12 cellular contexts compared by ENCODE assay signal in the genomic region with DNA sequence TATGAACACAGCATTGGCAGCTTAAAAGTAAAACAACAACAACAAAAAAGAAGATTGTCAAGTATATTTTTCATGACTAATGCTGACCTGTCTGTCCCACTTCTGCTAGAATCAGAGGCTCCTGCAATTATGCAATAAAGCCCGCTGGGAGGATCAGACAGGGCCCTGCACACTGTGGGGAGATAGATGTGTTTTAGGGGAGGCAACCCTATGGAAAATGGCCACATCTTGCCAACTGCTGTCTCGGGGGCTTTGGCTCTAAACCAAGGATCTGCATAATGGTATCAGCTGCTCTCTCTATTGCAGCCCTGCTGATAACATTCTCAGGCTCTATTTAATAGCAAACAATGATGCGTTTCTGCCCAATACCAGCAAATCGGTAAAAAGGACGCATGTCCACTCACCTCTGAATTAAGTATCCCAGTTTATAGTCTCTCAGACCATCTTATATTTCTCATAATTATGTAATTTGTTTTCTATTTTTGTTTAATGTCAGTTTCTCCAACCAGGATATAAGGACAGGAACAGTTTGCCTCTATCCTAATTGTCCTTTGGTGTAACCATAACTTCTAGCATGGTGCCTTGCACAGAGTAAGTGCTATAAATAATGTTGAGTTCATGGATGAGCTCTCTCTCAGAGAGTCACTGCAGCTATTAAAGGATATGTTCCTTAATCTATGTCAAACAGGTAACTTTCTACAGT. TPM values are rescaled to one million over a fixed set of nuclear protein-coding genes. Genes with fewer than 3 reads are reported as not detected.
A peak's percentile ranks its signal among the peaks of the same experiment; 100 is the strongest.
DNase-seq lines count a peak whose midpoint lies in the region; ATAC-seq and TF ChIP-seq lines count a peak whose summit lies in the region.
"Had no signal": no experiment of that assay in that cellular context is flagged by ENCODE, and none has a peak within 500 bp of the region (broad histone marks: within the 10 kb centered on the region; RNA-seq: fewer than 3 reads in every experiment).

No MANE protein-coding gene starts in this region.

- H2AFZ ChIP-seq in PC-3 (ENCODE audit: low read length), result no peak overlapping the region

- peak overlapping the region; percentile 56 for H3K27ac Mint-ChIP-seq in glutamatergic neuron (ENCODE audit: unreplicated experiment)
- H3K27ac Mint-ChIP-seq: activated naive CD4-positive, alpha-beta T cell treated with anti-CD3 and anti-CD28 coated beads, Interleukin-2, amount 10 ng/mL, durations not matched to agents 7 days and 5 days; CD4-positive, alpha-beta T cell; endodermal cell had no signal

- no TSS peak for BruUV-seq in PC-3 (replicated peaks; lab: Mats Ljungman, UMichigan)

- H3K36me3 ChIP-seq in BE2C (no peaks in the 10 kb centered on the region), PC-3 (ENCODE audit: low read depth, low read length) (no peaks in the 10 kb centered on the region)

- POLR2A ChIA-PET in PC-3 (lab: Charles Lee; ENCODE audit: unreplicated experiment), result no interaction called here

- no peak overlapping the region for H3K27ac ChIP-seq in PC-3 (ENCODE audit: low read length)

- no peaks in the 10 kb centered on the region for H3K27me3 Mint-ChIP-seq in glutamatergic neuron (ENCODE audit: unreplicated experiment)
- H3K27me3 Mint-ChIP-seq: CD4-positive, alpha-beta T cell had no signal

- H4K20me1 ChIP-seq in PC-3 (ENCODE audit: low read length), result no peaks in the 10 kb centered on the region

- peak; percentile 65 for DNase-seq in BE2C
- peak; percentile 29 for DNase-seq in HPDE6-E6E7 (ENCODE audit: extremely low spot score)
- DNase-seq in PC-3, result peak; percentile 32
- DNase-seq in glutamatergic neuron, result no peak
- no peak for DNase-seq in cortex of kidney (lab: John Stamatoyannopoulos, UW)
- DNase-seq: activated CD8-positive, alpha-beta memory T cell treated with anti-CD3 and anti-CD28 coated beads, Interleukin-2, amount 50 U/mL, for 4 hours; activated naive CD4-positive, alpha-beta T cell treated with anti-CD3 and anti-CD28 coated beads, Interleukin-2, amount 10 ng/mL, durations not matched to agents 7 days and 5 days; CD4-positive, alpha-beta T cell; EL; endodermal cell had no signal

- no peaks in the 10 kb centered on the region for H3K79me2 ChIP-seq in PC-3 (ENCODE audit: low read length)

- CTCF ChIA-PET in PC-3 (lab: Charles Lee), result no interaction called here

- H3K36me3 Mint-ChIP-seq in glutamatergic neuron (ENCODE audit: unreplicated experiment), result no peaks in the 10 kb centered on the region
- H3K36me3 Mint-ChIP-seq: activated naive CD4-positive, alpha-beta T cell treated with anti-CD3 and anti-CD28 coated beads, Interleukin-2, amount 10 ng/mL, durations not matched to agents 7 days and 5 days had no signal

- TF ChIP-seq CTCF in BE2C (IDR thresholded peaks at IDR 0.05; ENCODE audit: low read depth, low read length) (no peak), PC-3 (conservative IDR thresholded peaks at IDR 0.05; ENCODE audit: low read depth, low read length) (no peak), glutamatergic neuron (IDR thresholded peaks at IDR 0.05; ENCODE audit: partially characterized antibody, unreplicated experiment) (no peak)

- H3K9ac ChIP-seq in PC-3 (ENCODE audit: low read length), result no peak overlapping the region

- no peaks in the 10 kb centered on the region for H3K9me2 ChIP-seq in PC-3 (replicated peaks; ENCODE audit: low read length)

- H3K4me3 ChIP-seq in BE2C (ENCODE audit: low read depth, low read length), result no peak overlapping the region
- no peak overlapping the region for H3K4me3 ChIP-seq in PC-3 (ENCODE audit: low read length)

- H3K9me3 Mint-ChIP-seq in glutamatergic neuron (ENCODE audit: unreplicated experiment), result no peaks in the 10 kb centered on the region
- H3K9me3 Mint-ChIP-seq: activated naive CD4-positive, alpha-beta T cell treated with anti-CD3 and anti-CD28 coated beads, Interleukin-2, amount 10 ng/mL, durations not matched to agents 7 days and 5 days; CD4-positive, alpha-beta T cell; endodermal cell had no signal

- peaks cover 9% of the 10 kb centered on the region for H3K4me1 ChIP-seq in BE2C
- no peaks in the 10 kb centered on the region for H3K4me1 ChIP-seq in PC-3 (ENCODE audit: insufficient read depth, low read length)

- no peak overlapping the region for H3K4me2 ChIP-seq in PC-3 (ENCODE audit: low read length)

- H3K27me3 ChIP-seq in BE2C (no peaks in the 10 kb centered on the region), PC-3 (ENCODE audit: low read length) (0 out of 2 replicates have a peak, but pooled peaks cover 3% of the 10 kb centered on the region)

- H3K9me3 ChIP-seq in BE2C (no peaks in the 10 kb centered on the region), PC-3 (ENCODE audit: low read length) (no peaks in the 10 kb centered on the region)

- intact Hi-C loops in PC-3 (cut with micrococcal nuclease), result no loop called here

- ATAC-seq in PC-3 (no peak), HG03520 (IDR thresholded peaks at IDR 0.05; ENCODE audit: unreplicated experiment) (no peak), GM21619 (IDR thresholded peaks at IDR 0.05; ENCODE audit: unreplicated experiment) (no peak)

- H3K4me1 Mint-ChIP-seq in glutamatergic neuron (ENCODE audit: low read depth, unreplicated experiment), result peaks cover 10% of the 10 kb centered on the region
- H3K4me1 Mint-ChIP-seq: activated naive CD4-positive, alpha-beta T cell treated with anti-CD3 and anti-CD28 coated beads, Interleukin-2, amount 10 ng/mL, durations not matched to agents 7 days and 5 days had no signal

- H3F3A ChIP-seq in PC-3 (ENCODE audit: low read length, unreplicated experiment), result no peaks in the 10 kb centered on the region

- no peak overlapping the region for H3K4me3 Mint-ChIP-seq in glutamatergic neuron (ENCODE audit: unreplicated experiment)
- H3K4me3 Mint-ChIP-seq: activated naive CD4-positive, alpha-beta T cell treated with anti-CD3 and anti-CD28 coated beads, Interleukin-2, amount 10 ng/mL, durations not matched to agents 7 days and 5 days; CD4-positive, alpha-beta T cell; endodermal cell had no signal

RNA-seq across cellular contexts. Expression of a gene that starts 15.3 kb away (rescaled TPM):
- polyA plus RNA-seq in BE2C (2012; ENCODE audit: insufficient read depth, insufficient read length, low read depth), result 13.2 TPM
- 0.29 and 1.5 TPM in 2 replicates for total RNA-seq in PC-3 (2014; rRNA removed)
- 14.6 TPM for total RNA-seq in glutamatergic neuron (ENCODE audit: unreplicated experiment)

Comparison
In these comparisons a context has a peak if more than half of its experiments do, and no peak if none do; other contexts are left out.
1. DNase-seq: peak in BE2C (single experiment), HPDE6-E6E7 (single experiment) and PC-3 (single experiment); none in glutamatergic neuron (single experiment) and cortex of kidney (single experiment).